In genomic region chr2:105399207-105399861, GRCh38 we compare ENCODE assay signal across 8 cellular contexts. TPM values are rescaled to one million over a fixed set of nuclear protein-coding genes. Genes with fewer than 3 reads are reported as not detected.
DNase-seq lines count a peak whose midpoint lies in the region; ATAC-seq and TF ChIP-seq lines count a peak whose summit lies in the region.

No MANE protein-coding gene starts in this region.

- H3K4me3 ChIP-seq in hepatocyte (peak overlapping the region; percentile 16), smooth muscle cell (peak overlapping the region; percentile 100)

- peak overlapping the region; percentile 15 for H2BK20ac ChIP-seq in H9 (ENCODE audit: low read depth, low read length, poor library complexity, severe bottlenecking)

- no peak for ATAC-seq in GM21529 (IDR thresholded peaks at IDR 0.05; ENCODE audit: unreplicated experiment)
- ATAC-seq in left colon = no peak

- no peak overlapping the region for H4K8ac ChIP-seq in H9 (replicated peaks; ENCODE audit: insufficient read length, low read depth, low read length)

- no peak overlapping the region for H2BK5ac ChIP-seq in H9 (ENCODE audit: insufficient read length, low read length)

- H3K4me3 Mint-ChIP-seq in H9 = peak overlapping the region; percentile 66 to 82; a peak in 4 of 5 replicates
- peak overlapping the region; percentile 9 for H3K4me3 Mint-ChIP-seq in activated CD4-positive, alpha-beta memory T cell treated with anti-CD3 and anti-CD28 coated beads, Interleukin-2, amount 10 ng/mL, durations not matched to agents 7 days and 5 days

- TF ChIP-seq CTCF in H9 (conservative IDR thresholded peaks at IDR 0.05) (no peak), hepatocyte (IDR thresholded peaks at IDR 0.05; ENCODE audit: poor library complexity) (no peak), smooth muscle cell (IDR thresholded peaks at IDR 0.05; ENCODE audit: borderline replicate concordance, insufficient read depth, poor library complexity, severe bottlenecking) (no peak)

- no peak overlapping the region for H4K5ac ChIP-seq in H9 (ENCODE audit: insufficient read length, low read depth, low read length)

- H4K20me1 ChIP-seq in H9 (ENCODE audit: control insufficient read depth, insufficient read depth, insufficient read length) (no peaks in the 10 kb centered on the region), hepatocyte (ENCODE audit: insufficient read depth, poor library complexity, severe bottlenecking) (no peaks in the 10 kb centered on the region), smooth muscle cell (ENCODE audit: low read depth) (peaks cover 24% of the 10 kb centered on the region)

- no peak overlapping the region for H3K56ac ChIP-seq in H9 (ENCODE audit: insufficient read length, low read depth, low read length)

- peak overlapping the region; percentile 78 for H2BK12ac ChIP-seq in H9 (ENCODE audit: insufficient read length, low read depth, low read length)

- no peak overlapping the region for H2AK5ac ChIP-seq in H9 (ENCODE audit: insufficient read length, low read length)

- H3K9ac ChIP-seq in H9 (ENCODE audit: extremely low read depth, insufficient read length, low read length) (no peak overlapping the region), smooth muscle cell (ENCODE audit: low read depth) (peak overlapping the region; percentile 100)

- peaks cover 2% of the 10 kb centered on the region; the same call in 1 of the 2 replicates for H3K4me1 ChIP-seq in H9 (ENCODE audit: insufficient read depth, low read length)
- peaks cover 12% of the 10 kb centered on the region for H3K4me1 ChIP-seq in hepatocyte (ENCODE audit: insufficient read depth)
- peaks cover 26% of the 10 kb centered on the region for H3K4me1 ChIP-seq in smooth muscle cell (ENCODE audit: low read depth)

- H2AFZ ChIP-seq in H9 (ENCODE audit: low read length) = no peak overlapping the region
- H2AFZ ChIP-seq in hepatocyte = peak overlapping the region; percentile 83
- peak overlapping the region; percentile 48 for H2AFZ ChIP-seq in smooth muscle cell (ENCODE audit: low read depth)

- peak overlapping the region; percentile 85; the same call in 1 of the 2 replicates for H3K14ac ChIP-seq in H9 (ENCODE audit: insufficient read depth, low read length)

- no peak overlapping the region for H2BK15ac ChIP-seq in H9 (ENCODE audit: low read depth, low read length)

- H3K27me3 ChIP-seq in H9 (ENCODE audit: insufficient read depth, low read length) (peaks cover 12% of the 10 kb centered on the region; the same call in 1 of the 2 replicates), hepatocyte (no peaks in the 10 kb centered on the region), smooth muscle cell (ENCODE audit: low read depth) (no peaks in the 10 kb centered on the region)

- intact Hi-C loops in left colon (cut with DNase I, micrococcal nuclease) = no loop called here

- H3K9me3 ChIP-seq in H9 (ENCODE audit: control insufficient read depth, low read depth, low read length) (no peaks in the 10 kb centered on the region), hepatocyte (ENCODE audit: low read depth) (no peaks in the 10 kb centered on the region), smooth muscle cell (replicated peaks; ENCODE audit: low read depth) (no peaks in the 10 kb centered on the region)

- H3K27ac ChIP-seq in H9 (ENCODE audit: insufficient read length, low read depth, low read length) = no peak overlapping the region
- peak overlapping the region; percentile 88 for H3K27ac ChIP-seq in hepatocyte
- H3K27ac ChIP-seq in smooth muscle cell (ENCODE audit: low read depth) = peak overlapping the region; percentile 97

- H3K36me3 ChIP-seq in hepatocyte (replicated peaks; ENCODE audit: insufficient read depth, low read depth) = no peaks in the 10 kb centered on the region
- H3K36me3 ChIP-seq in smooth muscle cell (ENCODE audit: low read depth) = no peaks in the 10 kb centered on the region

- no peak overlapping the region; a peak in 1 of 7 replicates for H3K27ac Mint-ChIP-seq in H9
- no peak overlapping the region for H3K27ac Mint-ChIP-seq in activated CD4-positive, alpha-beta memory T cell treated with anti-CD3 and anti-CD28 coated beads, Interleukin-2, amount 10 ng/mL, durations not matched to agents 7 days and 5 days

- H3K23me2 ChIP-seq in H9 (ENCODE audit: insufficient read length, low read depth, low read length, poor library complexity, severe bottlenecking) = peaks cover 3% of the 10 kb centered on the region

- H3K4me2 ChIP-seq in H9 (ENCODE audit: insufficient read depth, insufficient read length, low read length) (no peak overlapping the region), hepatocyte (peak overlapping the region; percentile 95), smooth muscle cell (peak overlapping the region; percentile 97)

- H4K91ac ChIP-seq in H9 (ENCODE audit: insufficient read length, low read depth, low read length) = no peak overlapping the region

- H3K79me2 ChIP-seq in H9 (ENCODE audit: insufficient read depth, low read length) (peaks cover 2% of the 10 kb centered on the region; the same call in 1 of the 2 replicates), hepatocyte (peaks cover 9% of the 10 kb centered on the region), smooth muscle cell (ENCODE audit: low read depth) (peaks cover 41% of the 10 kb centered on the region)

- H3K4ac ChIP-seq in H9 (ENCODE audit: low read depth, low read length) = no peak overlapping the region

- DNase-seq in H9 (peak; percentile 49), hepatocyte (ENCODE audit: low spot score) (no peak), smooth muscle cell (lab: John Stamatoyannopoulos, UW; ENCODE audit: unreplicated experiment) (no peak), dedifferentiated amniotic fluid mesenchymal stem cell (ENCODE audit: extremely low spot score) (no peak), NCI-H187 treated with DMSO at 0.1 percent for 48 hours (lab: John Stamatoyannopoulos, UW) (no peak), left colon (no peak)
- no peak for DNase-seq in activated CD4-positive, alpha-beta memory T cell treated with anti-CD3 and anti-CD28 coated beads, Interleukin-2, amount 10 ng/mL, durations not matched to agents 7 days and 5 days

- H3K27me3 Mint-ChIP-seq in H9 (ENCODE audit: low read depth) = peaks cover 15% of the 10 kb centered on the region
- H3K27me3 Mint-ChIP-seq in activated CD4-positive, alpha-beta memory T cell treated with anti-CD3 and anti-CD28 coated beads, Interleukin-2, amount 10 ng/mL, durations not matched to agents 7 days and 5 days = peaks cover 49% of the 10 kb centered on the region

- peaks cover 3 to 7% of the 10 kb centered on the region in 2 experiments; a peak in 4 of 5 replicates for H3K9me3 Mint-ChIP-seq in H9
- no peaks in the 10 kb centered on the region for H3K9me3 Mint-ChIP-seq in activated CD4-positive, alpha-beta memory T cell treated with anti-CD3 and anti-CD28 coated beads, Interleukin-2, amount 10 ng/mL, durations not matched to agents 7 days and 5 days

- peak overlapping the region; percentile 28 for H3K18ac ChIP-seq in H9 (ENCODE audit: insufficient read length, low read depth, low read length)

- H3K9me2 ChIP-seq in hepatocyte (replicated peaks; ENCODE audit: insufficient read depth) = no peaks in the 10 kb centered on the region

- CTCF ChIA-PET in activated CD4-positive, alpha-beta memory T cell treated with anti-CD3 and anti-CD28 coated beads, Interleukin-2, amount 10 ng/mL, durations not matched to agents 7 days and 5 days (lab: Charles Lee) = interaction anchor here (1.1 to 1.9 kb wide), 4 partner anchors 10 to 121 kb away, joined by 3 to 7 read pairs (median 3); no protein-coding TSS in a partner anchor

- peaks cover 7% of the 10 kb centered on the region for H3F3A ChIP-seq in smooth muscle cell (ENCODE audit: low read depth)

- no peak overlapping the region for H3T11ph ChIP-seq in H9 (ENCODE audit: low read length)

- POLR2A ChIA-PET in activated CD4-positive, alpha-beta memory T cell treated with anti-CD3 and anti-CD28 coated beads, Interleukin-2, amount 10 ng/mL, durations not matched to agents 7 days and 5 days (lab: Charles Lee) = interaction anchor here (1.4 kb wide), 1 partner anchor 10 kb away, joined by 3 read pairs; no protein-coding TSS in a partner anchor

- H3K79me1 ChIP-seq in H9 (ENCODE audit: insufficient read depth, low read depth, low read length, poor library complexity, severe bottlenecking) = no peaks in the 10 kb centered on the region

- H2BK120ac ChIP-seq in H9 (ENCODE audit: low read depth, low read length, poor library complexity, severe bottlenecking) = no peak overlapping the region

- WGBS in H9 (ENCODE audit: extremely low coverage, insufficient read length, low lambda C conversion rate) = no CpG with 5 or more reads among the region's 38 CpGs
- 48% methylated on average over 38 of the region's 38 CpGs for WGBS in hepatocyte (ENCODE audit: low lambda C conversion rate, missing lambda C conversion rate)
- 43% methylated on average over 35 of the region's 38 CpGs for WGBS in smooth muscle cell (ENCODE audit: low lambda C conversion rate)

- no peak overlapping the region for H3K23ac ChIP-seq in H9 (ENCODE audit: insufficient read length, low read depth, low read length)

- peaks cover 30 to 37% of the 10 kb centered on the region in 2 experiments for H3K4me1 Mint-ChIP-seq in H9
- H3K4me1 Mint-ChIP-seq in activated CD4-positive, alpha-beta memory T cell treated with anti-CD3 and anti-CD28 coated beads, Interleukin-2, amount 10 ng/mL, durations not matched to agents 7 days and 5 days = peaks cover 6% of the 10 kb centered on the region

- peaks cover 3 to 22% (median 6%) of the 10 kb centered on the region in 3 experiments; a peak in 5 of 7 replicates for H3K36me3 Mint-ChIP-seq in H9 (ENCODE audit: insufficient read depth in 1 of 3, low read depth in 3 of 3)
- H3K36me3 Mint-ChIP-seq in activated CD4-positive, alpha-beta memory T cell treated with anti-CD3 and anti-CD28 coated beads, Interleukin-2, amount 10 ng/mL, durations not matched to agents 7 days and 5 days (ENCODE audit: low read depth) = no peaks in the 10 kb centered on the region

RNA-seq across cellular contexts. Expression of gene FHL2, which starts 0.5 kb away (rescaled TPM):
- total RNA-seq in H9 (2021) = 34.9 and 36.9 TPM in 2 replicates
- total RNA-seq in activated CD4-positive, alpha-beta memory T cell treated with anti-CD3 and anti-CD28 coated beads, Interleukin-2, amount 10 ng/mL, durations not matched to agents 7 days and 5 days = 1 to 10 TPM; 3.0 to 3.1 TPM
- total RNA-seq in hepatocyte = 17.9 and 19.7 TPM in 2 replicates
- 18.8 and 22.3 TPM in 2 replicates for polyA plus RNA-seq in hepatocyte
- 67.6 and 98.0 TPM in 2 replicates for total RNA-seq in smooth muscle cell
- polyA plus RNA-seq in smooth muscle cell = 64.1 and 82.8 TPM in 2 replicates
- total RNA-seq in left colon = 100 to 1,000 TPM in 1 of 2 donors, 10 to 100 TPM in 1; 94.2 to 133 TPM
